In genomic region chr11:44813401-44813800, GRCh38 we compare ENCODE assay signal across 21 cellular contexts.
DNase-seq lines count a peak whose midpoint lies in the region; FAIRE-seq and TF ChIP-seq lines count a peak whose summit lies in the region.
"Had no signal": no experiment of that assay in that cellular context is flagged by ENCODE, and none has a peak within 500 bp of the region (broad histone marks: within the 10 kb centered on the region; RNA-seq: fewer than 3 reads in every experiment).

No MANE protein-coding gene starts in this region.

- H3K79me2 ChIP-seq in neural progenitor cell (ENCODE audit: low read depth): no peaks in the 10 kb centered on the region

- no peak for FAIRE-seq in D721Med (lab: Jason Lieb, UNC)
- FAIRE-seq: GM18507, kidney had no signal

- H3K27me3 Mint-ChIP-seq in glutamatergic neuron (ENCODE audit: unreplicated experiment): peaks cover 17% of the 10 kb centered on the region
- peaks cover 5% of the 10 kb centered on the region for H3K27me3 Mint-ChIP-seq in neural progenitor cell (ENCODE audit: insufficient read depth, low read depth)
- H3K27me3 Mint-ChIP-seq: activated CD4-positive, alpha-beta T cell treated with anti-CD3 and anti-CD28 coated beads for 36 hours; activated T-cell treated with anti-CD3 and anti-CD28 coated beads, Interleukin-2, amount 50 U/mL, for 24 hours; memory B cell had no signal

- H3K36me3 ChIP-seq in neural progenitor cell: no peaks in the 10 kb centered on the region
- H3K36me3 ChIP-seq in brain microvascular endothelial cell (replicated peaks): no peaks in the 10 kb centered on the region
- H3K36me3 ChIP-seq: HAP-1, ovary, sigmoid colon had no signal

- in situ Hi-C loops in brain microvascular endothelial cell (cut with HindIII; ENCODE audit: low pct_ligation_motif_present, low sequenced_read_pairs): no loop called here

- DNase-seq in DMS79 treated with DMSO at 0.1 percent for 48 hours (lab: John Stamatoyannopoulos, UW) (peak; percentile 86), NCI-H2029 treated with DMSO at 0.1 percent for 48 hours (lab: John Stamatoyannopoulos, UW) (peak; percentile 46), glutamatergic neuron (no peak), neural progenitor cell (ENCODE audit: low spot score) (no peak), brain microvascular endothelial cell (no peak), D721Med (ENCODE audit: insufficient read length, low spot score) (no peak)
- no peak for DNase-seq in stimulated activated naive CD4-positive, alpha-beta T cell (lab: John Stamatoyannopoulos, UW)
- DNase-seq: activated CD4-positive, alpha-beta T cell treated with anti-CD3 and anti-CD28 coated beads for 36 hours; activated CD8-positive, alpha-beta memory T cell treated with anti-CD3 and anti-CD28 coated beads for 24 hours; activated naive CD4-positive, alpha-beta T cell; activated T-cell treated with anti-CD3 and anti-CD28 coated beads, Interleukin-2, amount 50 U/mL, for 24 hours; Calu3; central memory CD4-positive, alpha-beta T cell; foreskin keratinocyte; IMR-90; kidney; ovary; sigmoid colon had no signal

- no peaks in the 10 kb centered on the region for H3F3A ChIP-seq in neural progenitor cell (ENCODE audit: low read depth)

- TF ChIP-seq CTCF in glutamatergic neuron (IDR thresholded peaks at IDR 0.05; ENCODE audit: partially characterized antibody, unreplicated experiment) (no peak), neural progenitor cell (IDR thresholded peaks at IDR 0.05) (no peak), brain microvascular endothelial cell (IDR thresholded peaks at IDR 0.05; ENCODE audit: low read depth, low read length, missing control alignments) (no peak), D721Med (IDR thresholded peaks at IDR 0.05; ENCODE audit: insufficient read depth, missing control alignments) (no peak)

- H3K36me3 Mint-ChIP-seq in glutamatergic neuron (ENCODE audit: unreplicated experiment) (no peaks in the 10 kb centered on the region), neural progenitor cell (peaks cover 15% of the 10 kb centered on the region)
- H3K36me3 Mint-ChIP-seq: memory B cell had no signal

- peaks cover 14% of the 10 kb centered on the region for H3K9me3 Mint-ChIP-seq in glutamatergic neuron (ENCODE audit: unreplicated experiment)
- no peaks in the 10 kb centered on the region for H3K9me3 Mint-ChIP-seq in neural progenitor cell
- H3K9me3 Mint-ChIP-seq: activated T-cell treated with anti-CD3 and anti-CD28 coated beads, Interleukin-2, amount 50 U/mL, for 24 hours; memory B cell had no signal

- peaks cover 19% of the 10 kb centered on the region for H3K4me1 ChIP-seq in neural progenitor cell
- H3K4me1 ChIP-seq: foreskin keratinocyte had no signal

- peak overlapping the region; percentile 61 for H3K4me2 ChIP-seq in neural progenitor cell

- peaks cover 43% of the 10 kb centered on the region for H4K20me1 ChIP-seq in neural progenitor cell (ENCODE audit: low read depth)

- H3K9me3 ChIP-seq in neural progenitor cell (ENCODE audit: low read depth): no peaks in the 10 kb centered on the region
- H3K9me3 ChIP-seq: HAP-1, ovary, sigmoid colon had no signal

- peak overlapping the region; percentile 72 for H3K27ac Mint-ChIP-seq in glutamatergic neuron (ENCODE audit: unreplicated experiment)
- peak overlapping the region; percentile 86 for H3K27ac Mint-ChIP-seq in neural progenitor cell
- H3K27ac Mint-ChIP-seq: activated CD4-positive, alpha-beta T cell treated with anti-CD3 and anti-CD28 coated beads for 36 hours; activated T-cell treated with anti-CD3 and anti-CD28 coated beads, Interleukin-2, amount 50 U/mL, for 24 hours; memory B cell had no signal

- no peak overlapping the region for H3K9ac ChIP-seq in neural progenitor cell

- H2AFZ ChIP-seq in neural progenitor cell (replicated peaks): no peak overlapping the region

- H3K4me1 Mint-ChIP-seq in glutamatergic neuron (ENCODE audit: low read depth, unreplicated experiment) (peaks cover 52% of the 10 kb centered on the region), neural progenitor cell (peaks cover 52% of the 10 kb centered on the region)
- H3K4me1 Mint-ChIP-seq: activated CD4-positive, alpha-beta T cell treated with anti-CD3 and anti-CD28 coated beads for 36 hours; memory B cell had no signal

- no peak overlapping the region for H3K4me3 Mint-ChIP-seq in glutamatergic neuron (ENCODE audit: unreplicated experiment)
- H3K4me3 Mint-ChIP-seq in neural progenitor cell: peak overlapping the region; percentile 13
- H3K4me3 Mint-ChIP-seq: activated CD4-positive, alpha-beta T cell treated with anti-CD3 and anti-CD28 coated beads for 36 hours; activated T-cell treated with anti-CD3 and anti-CD28 coated beads, Interleukin-2, amount 50 U/mL, for 24 hours; memory B cell had no signal

- H3K4me3 ChIP-seq in neural progenitor cell: no peak overlapping the region
- no peak overlapping the region for H3K4me3 ChIP-seq in brain microvascular endothelial cell (ENCODE audit: low read depth, low read length)
- H3K4me3 ChIP-seq: HAP-1, ovary, sigmoid colon had no signal

- no peaks in the 10 kb centered on the region for H3K27me3 ChIP-seq in neural progenitor cell
- H3K27me3 ChIP-seq in brain microvascular endothelial cell (replicated peaks): peaks cover 15% of the 10 kb centered on the region
- H3K27me3 ChIP-seq: foreskin keratinocyte, ovary, sigmoid colon had no signal

- no peak overlapping the region for H3K27ac ChIP-seq in neural progenitor cell
- no peak overlapping the region for H3K27ac ChIP-seq in brain microvascular endothelial cell
- H3K27ac ChIP-seq: foreskin keratinocyte, ovary had no signal

Comparison
In these comparisons a context has a peak if more than half of its experiments do, and no peak if none do; other contexts are left out.
1. DNase-seq: peak in DMS79 treated with DMSO at 0.1 percent for 48 hours (single experiment) and NCI-H2029 treated with DMSO at 0.1 percent for 48 hours (single experiment); none in glutamatergic neuron (single experiment), neural progenitor cell (single experiment), brain microvascular endothelial cell (single experiment), stimulated activated naive CD4-positive, alpha-beta T cell (0 of 6) and D721Med (single experiment).